Comparison of ENCODE assay signal across 10 cellular contexts in genomic region chr10:7667262-7668141, GRCh38. TPM values are rescaled to one million over a fixed set of nuclear protein-coding genes. Genes with fewer than 3 reads are reported as not detected.
DNase-seq lines count a peak whose midpoint lies in the region; ATAC-seq lines count a peak whose summit lies in the region.
"Had no signal": no experiment of that assay in that cellular context is flagged by ENCODE, and none has a peak within 500 bp of the region (broad histone marks: within the 10 kb centered on the region; RNA-seq: fewer than 3 reads in every experiment).

No MANE protein-coding gene starts in this region.

- no peaks in the 10 kb centered on the region for H3K36me3 Mint-ChIP-seq in activated T-helper 2 cell treated with anti-CD3 and anti-CD28 coated beads, Interferon-gamma antibody, Interleukin-2, Interleukin-4, amounts not matched to agents 10 μg/mL and 5 μg/mL and 100 μg/mL, durations not matched to agents 14 hours and 24 hours and 36 hours (ENCODE audit: low read depth)

- H3K4me1 Mint-ChIP-seq in activated T-helper 2 cell treated with anti-CD3 and anti-CD28 coated beads, Interferon-gamma antibody, Interleukin-2, Interleukin-4, amounts not matched to agents 10 μg/mL and 5 μg/mL and 100 μg/mL, durations not matched to agents 14 hours and 24 hours and 36 hours (ENCODE audit: low read depth): peaks cover 2% of the 10 kb centered on the region

- H3K4me3 ChIP-seq in HAP-1 (peak overlapping the region; percentile 14), iPS-18c (ENCODE audit: insufficient read depth, low read depth, low read length) (peak overlapping the region; percentile 63), skeletal muscle tissue (ENCODE audit: low read length in 3 of 3) (no peak overlapping the region)

- peaks cover 11% of the 10 kb centered on the region; the same call in 1 of the 2 replicates for H3K4me1 ChIP-seq in HAP-1
- peaks cover 7 to 14% (median 14%) of the 10 kb centered on the region in 3 donors for H3K4me1 ChIP-seq in skeletal muscle tissue (ENCODE audit: control insufficient read depth in 3 of 3, insufficient read depth in 3 of 3, low read length in 3 of 3)

- peak overlapping the region; percentile 33 for H3K27ac ChIP-seq in skeletal muscle tissue (ENCODE audit: low read depth, low read length)
- H3K27ac ChIP-seq: neutrophil had no signal

- no peak overlapping the region for H3K9ac ChIP-seq in skeletal muscle tissue (ENCODE audit: low read depth in 1 of 3, low read length in 3 of 3)

- no peaks in the 10 kb centered on the region for H3K9me3 Mint-ChIP-seq in activated T-helper 2 cell treated with anti-CD3 and anti-CD28 coated beads, Interferon-gamma antibody, Interleukin-2, Interleukin-4, amounts not matched to agents 10 μg/mL and 5 μg/mL and 100 μg/mL, durations not matched to agents 14 hours and 24 hours and 36 hours

- H3K36me3 ChIP-seq in HAP-1 (replicated peaks) (no peaks in the 10 kb centered on the region), skeletal muscle tissue (ENCODE audit: control insufficient read depth in 3 of 3, insufficient read depth in 3 of 3, low read length in 3 of 3) (no peaks in the 10 kb centered on the region)
- H3K36me3 ChIP-seq: neutrophil had no signal

- H3K9me3 ChIP-seq in HAP-1 (no peaks in the 10 kb centered on the region), iPS-18c (ENCODE audit: control insufficient read depth, insufficient read depth, low read length) (no peaks in the 10 kb centered on the region), skeletal muscle tissue (ENCODE audit: control insufficient read depth in 3 of 3, low read length in 3 of 3) (no peaks in the 10 kb centered on the region)
- H3K9me3 ChIP-seq: neutrophil had no signal

- DNase-seq in HAP-1 (ENCODE audit: low spot score in 2 of 2) (peak in 1 of 2 experiments; percentile 28), foreskin melanocyte (no peak), HT-29 (ENCODE audit: low spot score) (no peak)
- no peak for DNase-seq in activated T-helper 2 cell treated with anti-CD3 and anti-CD28 coated beads, Interferon-gamma antibody, Interleukin-2, Interleukin-4, amounts not matched to agents 10 μg/mL and 5 μg/mL and 100 μg/mL, durations not matched to agents 14 hours and 24 hours and 36 hours (ENCODE audit: low spot score)
- DNase-seq: central memory CD4-positive, alpha-beta T cell had no signal

- peak overlapping the region; percentile 56 for H3K4me3 Mint-ChIP-seq in activated T-helper 2 cell treated with anti-CD3 and anti-CD28 coated beads, Interferon-gamma antibody, Interleukin-2, Interleukin-4, amounts not matched to agents 10 μg/mL and 5 μg/mL and 100 μg/mL, durations not matched to agents 14 hours and 24 hours and 36 hours (ENCODE audit: low read depth)

- no peak overlapping the region for H3K27ac Mint-ChIP-seq in activated T-helper 2 cell treated with anti-CD3 and anti-CD28 coated beads, Interferon-gamma antibody, Interleukin-2, Interleukin-4, amounts not matched to agents 10 μg/mL and 5 μg/mL and 100 μg/mL, durations not matched to agents 14 hours and 24 hours and 36 hours

- peaks cover 62% of the 10 kb centered on the region for H3K27me3 Mint-ChIP-seq in activated T-helper 2 cell treated with anti-CD3 and anti-CD28 coated beads, Interferon-gamma antibody, Interleukin-2, Interleukin-4, amounts not matched to agents 10 μg/mL and 5 μg/mL and 100 μg/mL, durations not matched to agents 14 hours and 24 hours and 36 hours (ENCODE audit: low read depth)

- in situ Hi-C loops in HAP-1 (cut with MboI; ENCODE audit: low sequenced_read_pairs): no loop called here

- no peak for ATAC-seq in HG02938 (IDR thresholded peaks at IDR 0.05; ENCODE audit: unreplicated experiment)
- ATAC-seq in HG02678 (IDR thresholded peaks at IDR 0.05; ENCODE audit: unreplicated experiment): no peak

- H3K27me3 ChIP-seq in HAP-1 (ENCODE audit: low read depth) (peaks cover 32% of the 10 kb centered on the region), skeletal muscle tissue (ENCODE audit: control insufficient read depth in 3 of 3, insufficient read depth in 3 of 3, low read length in 3 of 3) (peaks cover 10 to 34% (median 30%) of the 10 kb centered on the region in 3 donors)

- intact Hi-C loops in activated T-helper 2 cell treated with anti-CD3 and anti-CD28 coated beads, Interferon-gamma antibody, Interleukin-2, Interleukin-4, amounts not matched to agents 10 μg/mL and 5 μg/mL and 100 μg/mL, durations not matched to agents 14 hours and 24 hours and 36 hours (cut with micrococcal nuclease): no loop called here

RNA-seq across cellular contexts. Expression of gene ITIH5, which starts 0.7 kb away (rescaled TPM):
- total RNA-seq in activated T-helper 2 cell treated with anti-CD3 and anti-CD28 coated beads, Interferon-gamma antibody, Interleukin-2, Interleukin-4, amounts not matched to agents 10 μg/mL and 5 μg/mL and 100 μg/mL, durations not matched to agents 14 hours and 24 hours and 36 hours: not detected in 2 replicates
- 37.1 TPM for total RNA-seq in skeletal muscle tissue
- not detected in 2 replicates for total RNA-seq in HT-29 (2014; rRNA removed; shearing (Covaris generic))

RNA-seq across cellular contexts. Expression of gene ITIH2, which starts 35.6 kb away (rescaled TPM):
- not detected in 2 replicates for total RNA-seq in activated T-helper 2 cell treated with anti-CD3 and anti-CD28 coated beads, Interferon-gamma antibody, Interleukin-2, Interleukin-4, amounts not matched to agents 10 μg/mL and 5 μg/mL and 100 μg/mL, durations not matched to agents 14 hours and 24 hours and 36 hours
- 1.6 TPM for total RNA-seq in skeletal muscle tissue
- not detected in 2 replicates for total RNA-seq in HT-29 (2014; rRNA removed; shearing (Covaris generic))

Comparison
In these comparisons a context has a peak if more than half of its experiments do, and no peak if none do; other contexts are left out.
1. H3K4me3 ChIP-seq: peak in HAP-1 (single experiment) and iPS-18c (single experiment); none in skeletal muscle tissue (0 of 3).
2. RNA of gene ITIH5, which starts 0.7 kb away (total RNA-seq): 37.1 TPM in skeletal muscle tissue (single experiment); not detected in activated T-helper 2 cell treated with anti-CD3 and anti-CD28 coated beads, Interferon-gamma antibody, Interleukin-2, Interleukin-4, amounts not matched to agents 10 μg/mL and 5 μg/mL and 100 μg/mL, durations not matched to agents 14 hours and 24 hours and 36 hours and not detected in HT-29; every median in the first group is over 10 times any median in the second.